In the genomic region with DNA sequence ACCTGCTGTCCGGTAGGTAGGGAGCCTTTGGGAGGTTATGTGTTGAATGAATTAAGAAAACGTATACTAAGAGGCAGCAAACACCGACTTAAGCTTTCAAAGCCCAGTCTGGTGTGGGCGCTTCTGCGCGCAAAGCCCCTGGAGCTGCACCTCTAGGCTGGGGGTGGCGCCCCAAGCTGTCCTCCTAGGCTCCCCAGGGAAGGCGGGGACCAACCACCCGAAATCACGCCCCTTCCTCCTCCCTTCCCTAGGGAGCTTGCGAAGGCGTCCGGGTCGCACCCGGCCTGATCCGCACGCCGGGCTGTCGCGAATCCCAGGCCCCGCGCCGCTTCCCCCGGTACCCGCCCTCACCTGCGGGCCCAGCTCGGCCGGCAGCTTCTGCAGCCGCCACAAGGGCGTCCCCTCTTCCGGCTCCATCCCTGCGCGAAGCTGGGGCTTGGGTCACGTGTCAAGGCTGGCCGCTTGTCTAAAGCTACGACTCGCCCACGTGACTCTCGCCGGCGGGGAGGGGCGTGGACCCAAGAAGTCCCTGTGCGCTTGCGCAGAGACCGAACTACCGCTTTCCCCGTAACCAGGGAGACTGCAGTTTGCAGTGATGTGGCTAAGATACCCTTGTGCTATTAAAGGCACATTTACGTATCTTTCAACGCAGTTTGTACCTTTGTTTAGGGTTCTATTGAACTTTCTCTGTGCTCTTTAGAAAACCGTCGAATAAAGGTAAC, we compare ENCODE assay signal across 8 cellular contexts. TPM values are rescaled to one million over a fixed set of nuclear protein-coding genes. Genes with fewer than 3 reads are reported as not detected.
DNase-seq lines count a peak whose midpoint lies in the region; ATAC-seq, FAIRE-seq and TF ChIP-seq lines count a peak whose summit lies in the region.

A gene (minus strand): TSS at position 468 of the 722 bp plus-strand sequence. CDS start 51 bp downstream, at position 417.

- TF ChIP-seq CTCF in cardiac muscle cell (IDR thresholded peaks at IDR 0.05; ENCODE audit: low read depth, low read length), result peak; percentile 33
- peak; percentile 24 for TF ChIP-seq CTCF in parathyroid adenoma (IDR thresholded peaks at IDR 0.05)
- peak in 4 of 5 experiments; percentile 36 to 75 (median 59) for TF ChIP-seq CTCF in tibial nerve (IDR thresholded peaks at IDR 0.05)

- DNase-seq in GM12891 (ENCODE audit: insufficient read length, low spot score) (peak; percentile 83), NCI-H1436 (lab: John Stamatoyannopoulos, UW) (peak; percentile 96), T follicular helper cell (ENCODE audit: low read depth) (peak; percentile 96), adipocyte (ENCODE audit: low read depth) (peak; percentile 99), cardiac muscle cell (ENCODE audit: low read depth in 1 of 2, low spot score in 1 of 2) (peak; percentile 98 to 99), tibial nerve (ENCODE audit: low spot score in 2 of 2) (peak; percentile 90 to 96)

- TF ChIP-seq POLR2A in GM12891 (IDR thresholded peaks at IDR 0.05; ENCODE audit: low read depth, low read length) (peak; percentile 84), tibial nerve (IDR thresholded peaks at IDR 0.05) (peak; percentile 60 to 68)

- TF ChIP-seq EP300 in tibial nerve (IDR thresholded peaks at IDR 0.05), result peak; percentile 83 to 92

- H3K4me3 ChIP-seq in adipocyte (ENCODE audit: low read length) (peak within 1 kb of the TSS; percentile 95), cardiac muscle cell (peak within 1 kb of the TSS; percentile 80), parathyroid adenoma (ENCODE audit: low read depth, low read length) (peak within 1 kb of the TSS; percentile 77), tibial nerve (peak within 1 kb of the TSS; percentile 71 to 86 (median 82))

- peak within 1 kb of the TSS; percentile 91 for H2AFZ ChIP-seq in parathyroid adenoma

- no peaks in the 10 kb centered on the region for H3K79me2 ChIP-seq in parathyroid adenoma

- H3K27me3 ChIP-seq in adipocyte (replicated peaks; ENCODE audit: control insufficient read depth, insufficient read depth, low read length) (no peaks in the 10 kb centered on the region), cardiac muscle cell (no peaks in the 10 kb centered on the region), parathyroid adenoma (ENCODE audit: control insufficient read depth, insufficient read depth, low read length) (no peaks in the 10 kb centered on the region), tibial nerve (no peaks in the 10 kb centered on the region)

- H3K9me3 ChIP-seq in adipocyte (ENCODE audit: control insufficient read depth, low read length), result no peaks in the 10 kb centered on the region
- H3K9me3 ChIP-seq in cardiac muscle cell (ENCODE audit: low read depth), result no peaks in the 10 kb centered on the region
- no peaks in the 10 kb centered on the region for H3K9me3 ChIP-seq in parathyroid adenoma (ENCODE audit: control insufficient read depth, low read length)
- no peaks in the 10 kb centered on the region for H3K9me3 ChIP-seq in tibial nerve

- H3K9ac ChIP-seq in adipocyte (ENCODE audit: low read length), result peak within 1 kb of the TSS; percentile 86
- peak within 1 kb of the TSS; percentile 69 for H3K9ac ChIP-seq in parathyroid adenoma

- H3K27ac ChIP-seq in cardiac muscle cell, result peak within 1 kb of the TSS; percentile 27
- peak within 1 kb of the TSS; percentile 81 for H3K27ac ChIP-seq in parathyroid adenoma
- peak within 1 kb of the TSS; percentile 77 to 92 (median 84) for H3K27ac ChIP-seq in tibial nerve

- peak; percentile 100 for FAIRE-seq in GM12891 (lab: Jason Lieb, UNC)

- H3K4me1 ChIP-seq in adipocyte (ENCODE audit: control insufficient read depth, insufficient read depth, low read length), result peaks cover 5% of the 10 kb centered on the region
- no peaks in the 10 kb centered on the region for H3K4me1 ChIP-seq in cardiac muscle cell (ENCODE audit: low read depth)
- peaks cover 2% of the 10 kb centered on the region for H3K4me1 ChIP-seq in parathyroid adenoma
- H3K4me1 ChIP-seq in tibial nerve, result peaks cover 0 to 29% (median 4%) of the 10 kb centered on the region in 4 donors

- H3K36me3 ChIP-seq in adipocyte (ENCODE audit: control insufficient read depth, insufficient read depth, low read length, severe bottlenecking), result peaks cover 6% of the 10 kb centered on the region
- no peaks in the 10 kb centered on the region for H3K36me3 ChIP-seq in cardiac muscle cell
- H3K36me3 ChIP-seq in parathyroid adenoma (ENCODE audit: control insufficient read depth, insufficient read depth, low read length), result no peaks in the 10 kb centered on the region
- peaks cover 0 to 11% (median 0%) of the 10 kb centered on the region in 3 donors for H3K36me3 ChIP-seq in tibial nerve

- WGBS in tibial nerve, 2 donors, result 0 to 1% methylated on average over 26 to 28 of the region's 51 CpGs

- ATAC-seq in HG02840 (IDR thresholded peaks at IDR 0.05; ENCODE audit: low FRiP score, unreplicated experiment), result peak; percentile 94

- peak within 1 kb of the TSS; percentile 89 for H3K4me2 ChIP-seq in parathyroid adenoma (ENCODE audit: low read length)

TF ChIP-seq in GM12891, 5 proteins besides CTCF, POLR2A, EP300 and RAD21:
- 0 out of 2 replicates have a peak, but pooled peaks have one; percentile 39 for TF ChIP-seq POU2F2 (IDR thresholded peaks at IDR 0.05; ENCODE audit: low read depth, low read length)
- no peak for TF ChIP-seq TAF1 (IDR thresholded peaks at IDR 0.05; ENCODE audit: low read depth, low read length)
- peak; percentile 77 for TF ChIP-seq POLR2AphosphoS5 (IDR thresholded peaks at IDR 0.05; ENCODE audit: low read depth, low read length)
- TF ChIP-seq SPI1 (IDR thresholded peaks at IDR 0.05; ENCODE audit: low read depth, low read length), result no peak
- TF ChIP-seq PAX5 (IDR thresholded peaks at IDR 0.05; ENCODE audit: insufficient read depth, low read length, severe bottlenecking), result no peak

RNA-seq across cellular contexts. Expression of the gene that starts here (rescaled TPM):
- polyA plus RNA-seq in GM12891 (2012; ENCODE audit: low read depth, missing spikeins), result 18.2 TPM
- total RNA-seq in cardiac muscle cell (7.3 and 11.8 TPM in 2 replicates), tibial nerve (10 to 100 TPM in 2 of 4 donors, 1 to 10 TPM in 2; 9.0 to 13.5 (median 10.5) TPM)
- polyA plus RNA-seq in cardiac muscle cell, result 30.9 and 41.1 TPM in 2 replicates

Comparison
In these comparisons a context has a peak if more than half of its experiments do, and no peak if none do; other contexts are left out.
1. Peak in every context shown above with its lines: DNase-seq, ATAC-seq, H3K4me3 ChIP-seq and H3K27ac ChIP-seq.
2. H3K27ac ChIP-seq: peak in every context shown above with its lines; median percentile 84 in tibial nerve; 81 in parathyroid adenoma; 27 in cardiac muscle cell.